Comparison of ENCODE assay signal across 8 cellular contexts in genomic region chr19:39506944-39507714, GRCh38. TPM values are rescaled to one million over a fixed set of nuclear protein-coding genes. Genes with fewer than 3 reads are reported as not detected.
DNase-seq lines count a peak whose midpoint lies in the region; ATAC-seq and TF ChIP-seq lines count a peak whose summit lies in the region.

No MANE protein-coding gene starts in this region.

- DNase-seq in ELF-1 (ENCODE audit: low read depth, low spot score): peak; percentile 80
- peak; percentile 72 for DNase-seq in SKM-1 treated with dmso at 0.1 percent for 144 hours (lab: John Stamatoyannopoulos, UW; ENCODE audit: unreplicated experiment)
- DNase-seq in brain microvascular endothelial cell: peak; percentile 41
- DNase-seq in kidney epithelial cell (ENCODE audit: low read depth): peak; percentile 25
- peak; percentile 49 to 69 for DNase-seq in stimulated activated CD4-positive, alpha-beta T cell treated with anti-CD3 and anti-CD28 coated beads, Interleukin-4, amount 100 ng/mL, for 48 hours (ENCODE audit: low read depth in 2 of 2)
- no peak for DNase-seq in NAMALWA (ENCODE audit: low spot score)

- H3K36me3 ChIP-seq in brain microvascular endothelial cell (replicated peaks) (no peaks in the 10 kb centered on the region), kidney epithelial cell (ENCODE audit: control insufficient read depth, insufficient read depth, low read length) (no peaks in the 10 kb centered on the region)

- no peak overlapping the region for H3K27ac ChIP-seq in brain microvascular endothelial cell

- H3K27me3 ChIP-seq in brain microvascular endothelial cell (replicated peaks): no peaks in the 10 kb centered on the region
- peaks cover 17% of the 10 kb centered on the region for H3K27me3 ChIP-seq in kidney epithelial cell (ENCODE audit: control insufficient read depth, insufficient read depth, low read length)

- H3K4me3 ChIP-seq in brain microvascular endothelial cell (ENCODE audit: low read depth, low read length) (peak overlapping the region; percentile 59), kidney epithelial cell (ENCODE audit: low read depth, low read length) (peak overlapping the region; percentile 37)

- no peak for TF ChIP-seq CTCF in brain microvascular endothelial cell (IDR thresholded peaks at IDR 0.05; ENCODE audit: low read depth, low read length, missing control alignments)
- no peak for TF ChIP-seq CTCF in kidney epithelial cell (IDR thresholded peaks at IDR 0.05; ENCODE audit: insufficient read depth, low read length, poor library complexity, severe bottlenecking)

- H3K4me1 Mint-ChIP-seq in IgD-negative memory B cell: peaks cover 5 to 14% (median 12%) of the 10 kb centered on the region in 3 donors

- H3K27me3 Mint-ChIP-seq in IgD-negative memory B cell: peaks cover 25% of the 10 kb centered on the region

- peak overlapping the region; percentile 85 to 92 (median 89) for H3K4me3 Mint-ChIP-seq in IgD-negative memory B cell

- in situ Hi-C loops in brain microvascular endothelial cell (cut with HindIII; ENCODE audit: low pct_ligation_motif_present, low sequenced_read_pairs): no loop called here

- H3K27ac Mint-ChIP-seq in IgD-negative memory B cell: peak overlapping the region in 2 of 3 donors; percentile 73 to 86

- peaks cover 2% of the 10 kb centered on the region for H3K36me3 Mint-ChIP-seq in IgD-negative memory B cell

- ATAC-seq in GM21423 (IDR thresholded peaks at IDR 0.05; ENCODE audit: unreplicated experiment): no peak

- H3K9me3 Mint-ChIP-seq in IgD-negative memory B cell: no peaks in the 10 kb centered on the region

RNA-seq across cellular contexts. Expression of gene SELENOV, which starts 7.8 kb away (rescaled TPM):
- not detected for polyA plus RNA-seq in IgD-negative memory B cell
- total RNA-seq in kidney epithelial cell: 0.27 and 0.42 TPM in 2 replicates

RNA-seq across cellular contexts. Expression of gene DLL3, which starts 8.4 kb away (rescaled TPM):
- 1.5 TPM for polyA plus RNA-seq in IgD-negative memory B cell
- total RNA-seq in kidney epithelial cell: 2.4 and 4.7 TPM in 2 replicates

RNA-seq across cellular contexts. Expression of gene EID2B, which starts 25.5 kb away (rescaled TPM):
- 2.5 TPM for polyA plus RNA-seq in IgD-negative memory B cell
- 1.3 and 3.1 TPM in 2 replicates for total RNA-seq in kidney epithelial cell

RNA-seq across cellular contexts. Expression of gene TIMM50, which starts 26.5 kb away (rescaled TPM):
- 56.8 TPM for polyA plus RNA-seq in IgD-negative memory B cell
- total RNA-seq in kidney epithelial cell: 89.0 and 94.3 TPM in 2 replicates

RNA-seq across cellular contexts. Expression of gene EID2, which starts 32.8 kb away (rescaled TPM):
- 14.6 TPM for polyA plus RNA-seq in IgD-negative memory B cell
- total RNA-seq in kidney epithelial cell: 11.6 and 14.4 TPM in 2 replicates
